In genomic region chr17:79429864-79430494, GRCh38 we compare ENCODE assay signal across 34 cellular contexts.
"Had no signal": no experiment of that assay in that cellular context is flagged by ENCODE, and none has a peak within 500 bp of the region (broad histone marks: within the 10 kb centered on the region; RNA-seq: fewer than 3 reads in every experiment).

No MANE protein-coding gene starts in this region.

- H3K4me1 Mint-ChIP-seq: activated CD4-positive, alpha-beta memory T cell treated with anti-CD3 and anti-CD28 coated beads, Interleukin-2, amount 10 ng/mL, durations not matched to agents 7 days and 5 days; activated CD4-positive, alpha-beta T cell treated with anti-CD3 and anti-CD28 coated beads for 36 hours; activated CD4-positive, alpha-beta T cell treated with anti-CD3 and anti-CD28 coated beads, Interleukin-2, amount 10 ng/mL, durations not matched to agents 7 days and 5 days; activated CD8-positive, alpha-beta memory T cell treated with anti-CD3 and anti-CD28 coated beads, Interleukin-2, amount 10 ng/mL, durations not matched to agents 7 days and 5 days; activated naive CD8-positive, alpha-beta T cell treated with anti-CD3 and anti-CD28 coated beads for 36 hours; activated T-helper 17 cell treated with anti-CD3 and anti-CD28 coated beads, Interleukin-2, amount 50 U/mL, for 72 hours had no signal

- H3K27me3 Mint-ChIP-seq: activated CD4-positive, alpha-beta T cell treated with anti-CD3 and anti-CD28 coated beads, Interleukin-2, amount 10 ng/mL, durations not matched to agents 7 days and 5 days had no signal

- H3K4me1 ChIP-seq: adrenal gland, body of pancreas, breast epithelium had no signal

- H3K4me3 ChIP-seq: adrenal gland, body of pancreas, breast epithelium had no signal

- H3K36me3 Mint-ChIP-seq: activated CD8-positive, alpha-beta memory T cell treated with anti-CD3 and anti-CD28 coated beads, Interleukin-2, amount 10 ng/mL, durations not matched to agents 7 days and 5 days; activated naive CD4-positive, alpha-beta T cell treated with anti-CD3 and anti-CD28 coated beads, Interleukin-2, amount 50 U/mL, for 72 hours; activated naive CD8-positive, alpha-beta T cell treated with anti-CD3 and anti-CD28 coated beads for 36 hours had no signal

- H3K36me3 ChIP-seq: adrenal gland, brain microvascular endothelial cell, breast epithelium had no signal

- H3K27ac ChIP-seq: adrenal gland, body of pancreas, brain microvascular endothelial cell, breast epithelium, VCaP had no signal

- H3K27me3 ChIP-seq: adrenal gland, body of pancreas, brain microvascular endothelial cell had no signal

- H3K4me3 Mint-ChIP-seq: activated CD4-positive, alpha-beta memory T cell treated with anti-CD3 and anti-CD28 coated beads, Interleukin-2, amount 10 ng/mL, durations not matched to agents 7 days and 5 days; activated CD4-positive, alpha-beta T cell treated with anti-CD3 and anti-CD28 coated beads for 36 hours; activated CD4-positive, alpha-beta T cell treated with anti-CD3 and anti-CD28 coated beads, Interleukin-2, amount 10 ng/mL, durations not matched to agents 7 days and 5 days; activated CD8-positive, alpha-beta memory T cell treated with anti-CD3 and anti-CD28 coated beads, Interleukin-2, amount 10 ng/mL, durations not matched to agents 7 days and 5 days; activated CD8-positive, alpha-beta T cell treated with anti-CD3 and anti-CD28 coated beads, Interleukin-2, amount 10 ng/mL, durations not matched to agents 7 days and 5 days; activated naive CD4-positive, alpha-beta T cell treated with anti-CD3 and anti-CD28 coated beads for 36 hours; activated naive CD8-positive, alpha-beta T cell treated with anti-CD3 and anti-CD28 coated beads for 36 hours; activated T-cell treated with anti-CD3 and anti-CD28 coated beads, Interleukin-2, amount 50 U/mL, for 24 hours; activated T-helper 1 cell treated with anti-CD3 and anti-CD28 coated beads, Interleukin-12 subunit alpha, Interleukin-12 subunit beta, Interleukin-2, Interleukin-4 antibody, amounts not matched to agents 30 ng/mL and 10 ng/mL and 1 ng/mL, durations not matched to agents 14 hours and 24 hours and 36 hours; activated T-helper 17 cell treated with anti-CD3 and anti-CD28 coated beads, Interleukin-2, amount 50 U/mL, for 72 hours; T-helper 1 cell treated with Interleukin-12 subunit alpha and Interleukin-12 subunit beta and Interleukin-4 antibody, amounts not matched to agents 30 μg/mL and 1 μg/mL, for 36 hours; T-helper 2 cell treated with Interferon-gamma antibody and Interleukin-4, amounts not matched to agents 5 μg/mL and 100 μg/mL, for 36 hours had no signal

- DNase-seq: activated CD4-positive, alpha-beta memory T cell treated with anti-CD3 and anti-CD28 coated beads, Interleukin-2, amount 10 ng/mL, durations not matched to agents 7 days and 5 days; activated CD4-positive, alpha-beta T cell treated with anti-CD3 and anti-CD28 coated beads for 1 hour; activated CD4-positive, alpha-beta T cell treated with anti-CD3 and anti-CD28 coated beads for 36 hours; activated CD4-positive, alpha-beta T cell treated with anti-CD3 and anti-CD28 coated beads for 48 hours; activated CD4-positive, alpha-beta T cell treated with anti-CD3 and anti-CD28 coated beads, Interleukin-2, amount 10 ng/mL, durations not matched to agents 7 days and 5 days; activated CD4-positive, alpha-beta T cell treated with anti-CD3 and anti-CD28 coated beads, Interleukin-2, amount 50 U/mL, for 48 hours; activated CD4-positive, CD25-positive, alpha-beta regulatory T cell; activated CD8-positive, alpha-beta memory T cell treated with anti-CD3 and anti-CD28 coated beads for 24 hours; activated CD8-positive, alpha-beta memory T cell treated with anti-CD3 and anti-CD28 coated beads, Interleukin-2, amount 10 ng/mL, durations not matched to agents 7 days and 5 days; activated CD8-positive, alpha-beta memory T cell treated with anti-CD3 and anti-CD28 coated beads, Interleukin-2, amount 50 U/mL, for 48 hours; activated CD8-positive, alpha-beta T cell treated with anti-CD3 and anti-CD28 coated beads, Interleukin-2, amount 10 ng/mL, durations not matched to agents 7 days and 5 days; activated effector memory CD4-positive, alpha-beta T cell treated with anti-CD3 and anti-CD28 coated beads, Interleukin-2, amount 50 U/mL, for 16 hours; activated gamma-delta T cell treated with Interleukin-2 at 50 U/mL for 16 hours; activated naive CD4-positive, alpha-beta T cell; activated naive CD4-positive, alpha-beta T cell treated with anti-CD3 and anti-CD28 coated beads for 36 hours; activated naive CD4-positive, alpha-beta T cell treated with anti-CD3 and anti-CD28 coated beads, Interleukin-2, amount 50 U/mL, for 16 hours; activated naive CD8-positive, alpha-beta T cell treated with anti-CD3 and anti-CD28 coated beads for 36 hours; activated T-cell treated with anti-CD3 and anti-CD28 coated beads, Interleukin-2, amount 50 U/mL, for 24 hours; activated T-cell treated with anti-CD3 and anti-CD28 coated beads, Interleukin-2, amount 50 U/mL, for 48 hours; adrenal gland; amniotic stem cell; aorta; body of pancreas; brain microvascular endothelial cell; central memory CD4-positive, alpha-beta T cell; T-helper 2 cell; T-helper 9 cell had no signal

- H3K9me3 Mint-ChIP-seq: activated CD4-positive, alpha-beta memory T cell treated with anti-CD3 and anti-CD28 coated beads, Interleukin-2, amount 10 ng/mL, durations not matched to agents 7 days and 5 days; activated CD4-positive, alpha-beta T cell treated with anti-CD3 and anti-CD28 coated beads, Interleukin-2, amount 10 ng/mL, durations not matched to agents 7 days and 5 days; activated naive CD4-positive, alpha-beta T cell treated with anti-CD3 and anti-CD28 coated beads for 36 hours; activated naive CD4-positive, alpha-beta T cell treated with anti-CD3 and anti-CD28 coated beads, Interleukin-2, amount 50 U/mL, for 72 hours; activated naive CD8-positive, alpha-beta T cell treated with anti-CD3 and anti-CD28 coated beads for 36 hours; activated T-cell treated with anti-CD3 and anti-CD28 coated beads, Interleukin-2, amount 50 U/mL, for 24 hours; activated T-helper 17 cell treated with anti-CD3 and anti-CD28 coated beads, Interleukin-2, amount 50 U/mL, for 72 hours; T-helper 1 cell treated with Interleukin-12 subunit alpha and Interleukin-12 subunit beta and Interleukin-4 antibody, amounts not matched to agents 30 μg/mL and 1 μg/mL, for 36 hours; T-helper 2 cell treated with Interferon-gamma antibody and Interleukin-4, amounts not matched to agents 5 μg/mL and 100 μg/mL, for 36 hours had no signal

- H3K27ac Mint-ChIP-seq: activated CD4-positive, alpha-beta memory T cell treated with anti-CD3 and anti-CD28 coated beads, Interleukin-2, amount 10 ng/mL, durations not matched to agents 7 days and 5 days; activated CD4-positive, alpha-beta T cell treated with anti-CD3 and anti-CD28 coated beads for 36 hours; activated CD4-positive, alpha-beta T cell treated with anti-CD3 and anti-CD28 coated beads, Interleukin-2, amount 10 ng/mL, durations not matched to agents 7 days and 5 days; activated CD8-positive, alpha-beta memory T cell treated with anti-CD3 and anti-CD28 coated beads, Interleukin-2, amount 10 ng/mL, durations not matched to agents 7 days and 5 days; activated CD8-positive, alpha-beta T cell treated with anti-CD3 and anti-CD28 coated beads, Interleukin-2, amount 10 ng/mL, durations not matched to agents 7 days and 5 days; activated naive CD4-positive, alpha-beta T cell treated with anti-CD3 and anti-CD28 coated beads for 36 hours; activated naive CD4-positive, alpha-beta T cell treated with anti-CD3 and anti-CD28 coated beads, Interleukin-2, amount 50 U/mL, for 72 hours; activated naive CD8-positive, alpha-beta T cell treated with anti-CD3 and anti-CD28 coated beads for 36 hours; activated T-cell treated with anti-CD3 and anti-CD28 coated beads, Interleukin-2, amount 50 U/mL, for 24 hours; activated T-helper 1 cell treated with anti-CD3 and anti-CD28 coated beads, Interleukin-12 subunit alpha, Interleukin-12 subunit beta, Interleukin-2, Interleukin-4 antibody, amounts not matched to agents 30 ng/mL and 10 ng/mL and 1 ng/mL, durations not matched to agents 14 hours and 24 hours and 36 hours; activated T-helper 17 cell treated with anti-CD3 and anti-CD28 coated beads, Interleukin-2, amount 50 U/mL, for 72 hours; T-helper 1 cell treated with Interleukin-12 subunit alpha and Interleukin-12 subunit beta and Interleukin-4 antibody, amounts not matched to agents 30 μg/mL and 1 μg/mL, for 36 hours; T-helper 2 cell treated with Interferon-gamma antibody and Interleukin-4, amounts not matched to agents 5 μg/mL and 100 μg/mL, for 36 hours had no signal

- H3K9me3 ChIP-seq: adrenal gland, body of pancreas, breast epithelium had no signal
